5 cellular contexts compared by ENCODE assay signal in genomic region chr12:95746062-95746461, GRCh38. TPM values are rescaled to one million over a fixed set of nuclear protein-coding genes. Genes with fewer than 3 reads are reported as not detected.
"Had no signal": no experiment of that assay in that cellular context is flagged by ENCODE, and none has a peak within 500 bp of the region (broad histone marks: within the 10 kb centered on the region; RNA-seq: fewer than 3 reads in every experiment).

No MANE protein-coding gene starts in this region.

RNA-seq across cellular contexts. Expression of gene NTN4, which starts 44.5 kb away (rescaled TPM):
- total RNA-seq: activated naive CD4-positive, alpha-beta T cell treated with anti-CD3 and anti-CD28 coated beads for 36 hours; activated naive CD4-positive, alpha-beta T cell treated with anti-CD3 and anti-CD28 coated beads, Interleukin-2, amount 50 U/mL, for 72 hours; activated naive CD8-positive, alpha-beta T cell treated with anti-CD3 and anti-CD28 coated beads for 36 hours; activated T-helper 1 cell treated with anti-CD3 and anti-CD28 coated beads, Interleukin-12 subunit alpha, Interleukin-12 subunit beta, Interleukin-2, Interleukin-4 antibody, amounts not matched to agents 30 ng/mL and 10 ng/mL and 1 ng/mL, durations not matched to agents 14 hours and 24 hours and 36 hours; activated T-helper 2 cell treated with anti-CD3 and anti-CD28 coated beads, Interferon-gamma antibody, Interleukin-2, Interleukin-4, amounts not matched to agents 10 μg/mL and 5 μg/mL and 100 μg/mL, durations not matched to agents 14 hours and 24 hours and 36 hours had no signal
